ENCODE assay signal across 1 cellular context in the genomic region with DNA sequence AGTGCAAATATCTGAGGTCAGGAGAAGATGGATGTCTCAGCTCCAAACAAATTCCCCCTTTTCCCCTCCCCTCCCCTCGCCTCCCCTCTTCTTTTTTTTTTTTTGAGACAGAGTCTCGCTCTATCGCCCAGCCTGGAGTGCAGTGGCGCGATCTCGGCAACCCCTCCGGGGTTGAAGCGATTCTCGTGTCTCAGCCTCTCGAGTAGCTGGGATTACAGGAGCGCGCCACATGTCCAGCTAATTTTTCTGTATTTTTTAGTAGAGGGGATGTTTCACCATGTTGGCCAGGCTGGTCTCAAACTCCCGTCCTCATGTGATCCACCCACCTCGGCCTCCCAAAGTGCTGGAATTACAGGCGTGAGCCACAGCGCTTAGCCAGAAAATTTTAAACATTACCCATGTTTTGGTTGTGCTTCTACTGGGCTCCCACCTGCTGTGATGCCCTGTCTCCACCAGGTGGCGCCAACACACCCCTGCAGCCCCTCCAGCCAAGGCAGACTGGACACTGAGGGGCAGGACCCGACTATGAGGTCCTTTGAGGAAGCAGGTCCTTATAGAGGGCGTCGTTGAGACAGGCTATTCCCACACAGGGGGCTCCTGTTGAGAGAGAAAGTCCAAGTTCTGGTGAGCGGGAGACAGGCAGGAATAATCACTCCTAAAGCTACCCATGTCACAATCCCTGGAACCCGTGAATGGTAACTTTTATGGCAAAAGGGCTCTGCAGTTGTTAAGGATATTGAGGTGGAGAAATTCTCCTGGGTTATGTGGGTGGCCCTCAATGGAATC.
TF ChIP-seq lines count a peak whose summit lies in the region.

No MANE protein-coding gene starts in this region.

TF ChIP-seq in H1, 55 proteins besides CTCF, POLR2A, EP300 and RAD21:
- TF ChIP-seq SIRT6 (IDR thresholded peaks at IDR 0.05; ENCODE audit: low read length): no peak
- TF ChIP-seq NRF1 (IDR thresholded peaks at IDR 0.05; ENCODE audit: low read depth, low read length): no peak
- no peak for TF ChIP-seq SP4 (IDR thresholded peaks at IDR 0.05; ENCODE audit: low read length)
- TF ChIP-seq TEAD4 (IDR thresholded peaks at IDR 0.05; ENCODE audit: low read depth, low read length): no peak
- no peak for TF ChIP-seq RBBP5 (IDR thresholded peaks at IDR 0.05; ENCODE audit: borderline replicate concordance, low read depth, low read length)
- no peak; the same call in 1 of the 2 replicates for TF ChIP-seq TBP (IDR thresholded peaks at IDR 0.05; ENCODE audit: low read depth, low read length)
- 0 out of 2 replicates have a peak, but pooled peaks have one; percentile 21 for TF ChIP-seq GABPA (IDR thresholded peaks at IDR 0.05; ENCODE audit: borderline replicate concordance, insufficient read depth, low read length)
- no peak for TF ChIP-seq GTF2F1 (IDR thresholded peaks at IDR 0.05; ENCODE audit: borderline replicate concordance, low read depth, low read length)
- 0 out of 2 replicates have a peak, but pooled peaks have one; percentile 49 for TF ChIP-seq YY1 (IDR thresholded peaks at IDR 0.05; ENCODE audit: low read depth, low read length)
- no peak for TF ChIP-seq NANOG (IDR thresholded peaks at IDR 0.05; ENCODE audit: insufficient read depth, low read depth, low read length, poor library complexity, severe bottlenecking)
- no peak for TF ChIP-seq HDAC2 (IDR thresholded peaks at IDR 0.05; ENCODE audit: borderline replicate concordance in 1 of 2, low read depth in 2 of 2, low read length in 2 of 2)
- no peak for TF ChIP-seq SAP30 (IDR thresholded peaks at IDR 0.05; ENCODE audit: insufficient read depth, insufficient replicate concordance, low read length)
- no peak for TF ChIP-seq EZH2 (IDR thresholded peaks at IDR 0.05; ENCODE audit: low read depth, low read length, severe bottlenecking)
- TF ChIP-seq CREB1 (IDR thresholded peaks at IDR 0.05): 0 out of 2 replicates have a peak, but pooled peaks have one; percentile 43
- no peak for TF ChIP-seq SIN3A (conservative IDR thresholded peaks at IDR 0.05 in 1 of 2, IDR thresholded peaks at IDR 0.05 in 1 of 2; ENCODE audit: low read depth in 1 of 2, low read length in 2 of 2)
- no peak for TF ChIP-seq KDM1A (IDR thresholded peaks at IDR 0.05; ENCODE audit: borderline replicate concordance, low read length)
- TF ChIP-seq RNF2 (IDR thresholded peaks at IDR 0.05; ENCODE audit: borderline replicate concordance, low read depth, low read length, missing control alignments, poor library complexity, severe bottlenecking): no peak
- TF ChIP-seq, protein P1, sequence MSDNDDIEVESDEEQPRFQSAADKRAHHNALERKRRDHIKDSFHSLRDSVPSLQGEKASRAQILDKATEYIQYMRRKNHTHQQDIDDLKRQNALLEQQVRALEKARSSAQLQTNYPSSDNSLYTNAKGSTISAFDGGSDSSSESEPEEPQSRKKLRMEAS (IDR thresholded peaks at IDR 0.05): no peak
- TF ChIP-seq POLR2AphosphoS5 (IDR thresholded peaks at IDR 0.05; ENCODE audit: low read depth, low read length): no peak
- no peak for TF ChIP-seq E2F6 (IDR thresholded peaks at IDR 0.05)
- TF ChIP-seq TCF12 (IDR thresholded peaks at IDR 0.05; ENCODE audit: low read depth, low read length): 0 out of 2 replicates have a peak, but pooled peaks have one; percentile 38
- no peak for TF ChIP-seq MAFK (IDR thresholded peaks at IDR 0.05; ENCODE audit: low read depth, low read length)
- no peak for TF ChIP-seq CBX8 (IDR thresholded peaks at IDR 0.05; ENCODE audit: borderline replicate concordance, low read depth, low read length)
